In the genomic region with DNA sequence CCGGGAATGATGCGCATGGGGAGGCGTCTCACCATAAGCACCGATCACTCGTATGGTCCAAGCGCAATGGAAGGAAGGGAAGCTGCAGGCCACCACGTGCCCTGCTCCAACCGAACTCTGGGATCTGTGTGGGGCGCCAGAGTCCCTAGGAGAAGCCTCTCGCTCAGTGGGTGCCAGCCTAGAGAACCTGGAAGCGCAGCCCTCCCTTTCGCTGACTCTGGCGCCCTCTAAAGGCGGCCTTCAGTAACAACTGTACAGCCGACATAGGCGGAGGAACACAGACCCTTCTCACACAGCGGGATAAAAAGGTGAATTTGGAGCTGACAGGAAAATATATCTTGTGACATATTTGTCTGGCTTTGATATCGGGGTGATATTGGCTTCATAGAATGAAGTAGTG, we compare ENCODE assay signal across 8 cellular contexts.
DNase-seq lines count a peak whose midpoint lies in the region; ATAC-seq and TF ChIP-seq lines count a peak whose summit lies in the region.

No MANE protein-coding gene starts in this region.

- H3K9me3 ChIP-seq in MG63 (no peaks in the 10 kb centered on the region), lung (ENCODE audit: control insufficient read depth in 2 of 2, insufficient read depth in 1 of 2, low read length in 1 of 2) (no peaks in the 10 kb centered on the region)

- WGBS in lung, 2 donors: 29 to 51% methylated on average over 16 to 18 of the region's 18 CpGs

- peak; percentile 16 for TF ChIP-seq CTCF in lung (IDR thresholded peaks at IDR 0.05; ENCODE audit: control extremely low read depth, extremely low read depth)

- DNase-seq in NCI-H446 (lab: John Stamatoyannopoulos, UW): peak; percentile 3 to 48
- no peak for DNase-seq in NCI-H446 treated with DMSO at 0.1 percent for 48 hours (lab: John Stamatoyannopoulos, UW)
- peak; percentile 27 for DNase-seq in MG63
- DNase-seq in T-helper 9 cell: peak; percentile 35
- peak; percentile 1 to 64 for DNase-seq in T47D (ENCODE audit: low read depth in 1 of 2, low spot score in 1 of 2)
- no peak for DNase-seq in lung (ENCODE audit: low spot score)
- DNase-seq in superior temporal gyrus (ENCODE audit: extremely low spot score): peak; percentile 14

- H3K36me3 ChIP-seq in MG63 (no peaks in the 10 kb centered on the region), lung (ENCODE audit: control insufficient read depth in 2 of 2, insufficient read depth in 2 of 2, low read length in 2 of 2) (no peaks in the 10 kb centered on the region)

- in situ Hi-C loops in T47D (cut with HindIII; ENCODE audit: low pct_unique_long_range_greater_than_20kb, low sequenced_read_pairs): no loop called here

- ATAC-seq in lung (ENCODE audit: insufficient read depth, low FRiP score) (no peak), HG03196 (IDR thresholded peaks at IDR 0.05; ENCODE audit: unreplicated experiment) (no peak)

- no peaks in the 10 kb centered on the region for H3K4me1 ChIP-seq in lung (ENCODE audit: control insufficient read depth in 2 of 2, insufficient read depth in 2 of 2, low read length in 2 of 2)

- H3K27me3 ChIP-seq in MG63: no peaks in the 10 kb centered on the region
- no peaks in the 10 kb centered on the region for H3K27me3 ChIP-seq in lung (ENCODE audit: control insufficient read depth, insufficient read depth)

- H3K4me3 ChIP-seq in MG63 (no peak overlapping the region), lung (no peak overlapping the region)

- no peak overlapping the region for H3K27ac ChIP-seq in lung (ENCODE audit: low read depth in 1 of 2, low read length in 1 of 2)

Comparison
In these comparisons a context has a peak if more than half of its experiments do, and no peak if none do; other contexts are left out.
1. DNase-seq: peak in NCI-H446 (2 of 2), MG63 (single experiment), T-helper 9 cell (single experiment), T47D (2 of 2) and superior temporal gyrus (single experiment); none in NCI-H446 treated with DMSO at 0.1 percent for 48 hours (single experiment) and lung (single experiment).